ENCODE assay signal across 7 cellular contexts in genomic region chr2:62506421-62506750, GRCh38. TPM values are rescaled to one million over a fixed set of nuclear protein-coding genes. Genes with fewer than 3 reads are reported as not detected.
A peak's percentile ranks its signal among the peaks of the same experiment; 100 is the strongest.
DNase-seq lines count a peak whose midpoint lies in the region; ATAC-seq and TF ChIP-seq lines count a peak whose summit lies in the region.

No MANE protein-coding gene starts in this region.

- DNase-seq in RWPE1 (ENCODE audit: low spot score) = no peak
- DNase-seq in fibroblast of the aortic adventitia (ENCODE audit: low read depth) = no peak
- DNase-seq in renal cortical epithelial cell (ENCODE audit: low read depth) = peak; percentile 52
- DNase-seq in GM13976 (ENCODE audit: low spot score) = no peak
- DNase-seq in ACHN = no peak

- in situ Hi-C loops in GM13976 (cut with MboI; ENCODE audit: low sequenced_read_pairs, unreplicated experiment) = no loop called here
- in situ Hi-C loops in ACHN (cut with HindIII; ENCODE audit: low pct_ligation_motif_present, low pct_unique_long_range_greater_than_20kb, low sequenced_read_pairs) = no loop called here

- CTCF ChIA-PET in RWPE1 (lab: Yijun Ruan, JAX) = interaction anchor here (0.6 kb wide), 2 partner anchors 280 to 1470 kb away, joined by 3 to 8 read pairs; no protein-coding TSS in a partner anchor

- POLR2A ChIA-PET in RWPE1 (lab: Yijun Ruan, JAX; ENCODE audit: low non-redundant PET) = interaction anchor here (0.8 to 1.4 kb wide), 2 partner anchors 49 to 199 kb away, joined by 3 to 8 read pairs; partner anchors contain the start of gene EHBP1

- ATAC-seq in GM18870 (IDR thresholded peaks at IDR 0.05; ENCODE audit: unreplicated experiment) = peak; percentile 30
- peak; percentile 28 for ATAC-seq in HG02588 (IDR thresholded peaks at IDR 0.05; ENCODE audit: unreplicated experiment)

- H3K4me3 ChIP-seq in fibroblast of the aortic adventitia (ENCODE audit: low read depth, low read length) = peak overlapping the region; percentile 73

- TF ChIP-seq CTCF in RWPE1 (conservative IDR thresholded peaks at IDR 0.05; ENCODE audit: low read depth) (no peak), fibroblast of the aortic adventitia (IDR thresholded peaks at IDR 0.05; ENCODE audit: insufficient read depth, low read length) (no peak), GM13976 (IDR thresholded peaks at IDR 0.05; ENCODE audit: borderline replicate concordance, control extremely low read depth, extremely low read depth, insufficient read depth, missing control alignments) (no peak)

- H3K27ac ChIP-seq in RWPE1 = peak overlapping the region; percentile 84

RNA-seq across cellular contexts. Expression of gene TMEM17, which starts 0.4 kb away (rescaled TPM):
- total RNA-seq in fibroblast of the aortic adventitia (ENCODE audit: low replicate concordance) (0.90 and 4.4 TPM in 2 replicates), renal cortical epithelial cell (2.4 and 5.0 TPM in 2 replicates)
